In genomic region chr3:51717947-51718346, GRCh38 we compare ENCODE assay signal across 15 cellular contexts.
"Had no signal": no experiment of that assay in that cellular context is flagged by ENCODE, and none has a peak within 500 bp of the region (broad histone marks: within the 10 kb centered on the region; RNA-seq: fewer than 3 reads in every experiment).

No MANE protein-coding gene starts in this region.

- FAIRE-seq: endometrium had no signal

- DNase-seq: activated CD4-positive, alpha-beta T cell treated with anti-CD3 and anti-CD28 coated beads, Interleukin-2, amount 10 ng/mL, durations not matched to agents 7 days and 5 days; activated CD4-positive, CD25-positive, alpha-beta regulatory T cell; activated naive CD4-positive, alpha-beta T cell treated with anti-CD3 and anti-CD28 coated beads for 36 hours; adrenal gland; kidney glomerular epithelial cell; mesenchymal stem cell; naive thymus-derived CD8-positive, alpha-beta T cell; nucleus accumbens; stimulated activated CD4-positive, alpha-beta T cell treated with anti-CD3 and anti-CD28 coated beads, Interleukin-15, amount 100 ng/mL, for 24 hours; stimulated activated CD4-positive, alpha-beta T cell treated with anti-CD3 and anti-CD28 coated beads, Interleukin-4, amount 100 ng/mL, for 1 hour; stimulated activated naive CD4-positive, alpha-beta T cell; T-helper 17 cell; tibial artery; uterus had no signal
